1 cellular context compared by ENCODE assay signal in the genomic region with DNA sequence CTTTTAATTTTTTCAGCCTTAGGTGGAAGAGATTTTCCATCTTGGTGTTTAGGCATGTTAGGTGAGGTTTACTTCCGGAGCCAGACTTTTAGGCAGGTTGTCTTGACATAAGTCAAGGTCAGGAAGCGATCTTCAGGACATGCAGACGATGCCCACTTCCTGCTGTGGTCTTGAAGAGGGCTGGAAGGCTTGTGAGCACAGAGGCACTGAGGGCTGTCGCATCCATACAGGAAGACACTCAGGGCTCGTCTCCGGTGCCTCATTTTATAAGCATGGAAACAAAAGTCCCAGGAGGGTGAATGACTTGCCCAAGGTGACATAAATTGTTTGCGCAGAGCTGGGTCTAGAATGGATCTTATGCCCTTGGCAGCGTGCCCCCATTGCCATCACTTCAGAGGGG.
TF ChIP-seq lines count a peak whose summit lies in the region.

No MANE protein-coding gene starts in this region.

TF ChIP-seq in GM12878, 131 proteins besides CTCF, POLR2A, EP300 and RAD21:
- TF ChIP-seq, protein P1, sequence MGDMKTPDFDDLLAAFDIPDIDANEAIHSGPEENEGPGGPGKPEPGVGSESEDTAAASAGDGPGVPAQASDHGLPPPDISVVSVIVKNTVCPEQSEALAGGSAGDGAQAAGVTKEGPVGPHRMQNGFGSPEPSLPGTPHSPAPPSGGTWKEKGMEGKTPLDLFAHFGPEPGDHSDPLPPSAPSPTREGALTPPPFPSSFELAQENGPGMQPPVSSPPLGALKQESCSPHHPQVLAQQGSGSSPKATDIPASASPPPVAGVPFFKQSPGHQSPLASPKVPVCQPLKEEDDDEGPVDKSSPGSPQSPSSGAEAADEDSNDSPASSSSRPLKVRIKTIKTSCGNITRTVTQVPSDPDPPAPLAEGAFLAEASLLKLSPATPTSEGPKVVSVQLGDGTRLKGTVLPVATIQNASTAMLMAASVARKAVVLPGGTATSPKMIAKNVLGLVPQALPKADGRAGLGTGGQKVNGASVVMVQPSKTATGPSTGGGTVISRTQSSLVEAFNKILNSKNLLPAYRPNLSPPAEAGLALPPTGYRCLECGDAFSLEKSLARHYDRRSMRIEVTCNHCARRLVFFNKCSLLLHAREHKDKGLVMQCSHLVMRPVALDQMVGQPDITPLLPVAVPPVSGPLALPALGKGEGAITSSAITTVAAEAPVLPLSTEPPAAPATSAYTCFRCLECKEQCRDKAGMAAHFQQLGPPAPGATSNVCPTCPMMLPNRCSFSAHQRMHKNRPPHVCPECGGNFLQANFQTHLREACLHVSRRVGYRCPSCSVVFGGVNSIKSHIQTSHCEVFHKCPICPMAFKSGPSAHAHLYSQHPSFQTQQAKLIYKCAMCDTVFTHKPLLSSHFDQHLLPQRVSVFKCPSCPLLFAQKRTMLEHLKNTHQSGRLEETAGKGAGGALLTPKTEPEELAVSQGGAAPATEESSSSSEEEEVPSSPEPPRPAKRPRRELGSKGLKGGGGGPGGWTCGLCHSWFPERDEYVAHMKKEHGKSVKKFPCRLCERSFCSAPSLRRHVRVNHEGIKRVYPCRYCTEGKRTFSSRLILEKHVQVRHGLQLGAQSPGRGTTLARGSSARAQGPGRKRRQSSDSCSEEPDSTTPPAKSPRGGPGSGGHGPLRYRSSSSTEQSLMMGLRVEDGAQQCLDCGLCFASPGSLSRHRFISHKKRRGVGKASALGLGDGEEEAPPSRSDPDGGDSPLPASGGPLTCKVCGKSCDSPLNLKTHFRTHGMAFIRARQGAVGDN (IDR thresholded peaks at IDR 0.05) = 0 out of 2 replicates have a peak, but pooled peaks have one; percentile 14
- TF ChIP-seq POLR2AphosphoS5 (IDR thresholded peaks at IDR 0.05; ENCODE audit: low read length) = no peak
TF ChIP-seq in GM12878: peak in this region for 1.
